Comparison of ENCODE assay signal across 8 cellular contexts in genomic region chr7:101856488-101857357, GRCh38.
DNase-seq lines count a peak whose midpoint lies in the region; ATAC-seq and TF ChIP-seq lines count a peak whose summit lies in the region.

No MANE protein-coding gene starts in this region.

- DNase-seq in AG09309 (ENCODE audit: low read depth) (peak; percentile 35), NOMO-1 (lab: John Stamatoyannopoulos, UW; ENCODE audit: unreplicated experiment in 2 of 2) (peak; percentile 99), epidermal melanocyte (ENCODE audit: insufficient read length, low spot score) (peak; percentile 76)
- peak; percentile 39 for DNase-seq in activated CD8-positive, alpha-beta memory T cell treated with anti-CD3 and anti-CD28 coated beads, Interleukin-2, amount 50 U/mL, for 24 hours (ENCODE audit: extremely low read depth)
- DNase-seq in stimulated activated CD8-positive, alpha-beta memory T cell treated with anti-CD3 and anti-CD28 coated beads, Interleukin-7, amount 100 ng/mL, for 4 hours (ENCODE audit: low read depth in 2 of 2): peak; percentile 60 to 66

- TF ChIP-seq CTCF in AG09309 (IDR thresholded peaks at IDR 0.05; ENCODE audit: control insufficient read depth, insufficient read depth, low read depth, low read length, missing control alignments): peak; percentile 30

- no peaks in the 10 kb centered on the region for H3K36me3 ChIP-seq in muscle layer of colon (ENCODE audit: insufficient read depth, low read length)

- no peaks in the 10 kb centered on the region for H3K27me3 ChIP-seq in muscle layer of colon (ENCODE audit: control insufficient read depth in 1 of 2, insufficient read depth in 2 of 2, low read length in 2 of 2)

- peaks cover 19% of the 10 kb centered on the region for H3K4me1 ChIP-seq in muscle layer of colon (ENCODE audit: insufficient read depth, low read length)

- peak overlapping the region; percentile 25 for H3K4me3 ChIP-seq in AG09309 (ENCODE audit: control insufficient read depth, low read depth, low read length)
- peak overlapping the region in 1 of 2 donors; percentile 41 for H3K4me3 ChIP-seq in muscle layer of colon (ENCODE audit: low read depth in 1 of 2, low read length in 2 of 2)

- peak; percentile 94 for ATAC-seq in GM19025 (IDR thresholded peaks at IDR 0.05; ENCODE audit: low read depth, unreplicated experiment)
- ATAC-seq in HG03196 (IDR thresholded peaks at IDR 0.05; ENCODE audit: unreplicated experiment): peak; percentile 92

- H3K27ac ChIP-seq in muscle layer of colon (ENCODE audit: low read depth, low read length): peak overlapping the region; percentile 52

- H3K9me3 ChIP-seq in muscle layer of colon (ENCODE audit: low read length): no peaks in the 10 kb centered on the region

- peak overlapping the region; percentile 65 for H3K9ac ChIP-seq in muscle layer of colon (ENCODE audit: low read length)

Comparison
In these comparisons a context has a peak if more than half of its experiments do, and no peak if none do; other contexts are left out.
1. DNase-seq: peak in every context shown above with its lines; median percentile 99 in NOMO-1; 76 in epidermal melanocyte; 63 in stimulated activated CD8-positive, alpha-beta memory T cell treated with anti-CD3 and anti-CD28 coated beads, Interleukin-7, amount 100 ng/mL, for 4 hours; 39 in activated CD8-positive, alpha-beta memory T cell treated with anti-CD3 and anti-CD28 coated beads, Interleukin-2, amount 50 U/mL, for 24 hours; 35 in AG09309.